ENCODE assay signal across 7 cellular contexts in genomic region chr9:129483467-129484324, GRCh38.
DNase-seq lines count a peak whose midpoint lies in the region; FAIRE-seq and TF ChIP-seq lines count a peak whose summit lies in the region.

No MANE protein-coding gene starts in this region.

- TF ChIP-seq CTCF in astrocyte of the spinal cord (IDR thresholded peaks at IDR 0.05; ENCODE audit: low read depth, low read length) = no peak

- no peak for DNase-seq in H54 (ENCODE audit: insufficient read length, low spot score)
- DNase-seq in NCI-H510A treated with DMSO at 0.1 percent for 48 hours (lab: John Stamatoyannopoulos, UW) = peak; percentile 34
- peak; percentile 93 for DNase-seq in astrocyte of the spinal cord (ENCODE audit: low read depth, low spot score)
- DNase-seq in hepatic stellate cell (ENCODE audit: low spot score) = peak; percentile 91
- DNase-seq in putamen (ENCODE audit: low spot score) = peak; percentile 70
- DNase-seq in NCI-H774 (lab: John Stamatoyannopoulos, UW) = no peak
- no peak for DNase-seq in NCI-H2107 treated with DMSO at 0.1 percent for 48 hours (lab: John Stamatoyannopoulos, UW; ENCODE audit: unreplicated experiment)

- TF ChIP-seq POLR2A in H54 (IDR thresholded peaks at IDR 0.05; ENCODE audit: low read depth, low read length) = no peak

- peak; percentile 72 for FAIRE-seq in H54 (lab: Jason Lieb, UNC)

- no peak overlapping the region for H3K4me3 ChIP-seq in astrocyte of the spinal cord (ENCODE audit: low read depth, low read length)

- in situ Hi-C loops in astrocyte of the spinal cord (cut with HindIII; ENCODE audit: low sequenced_read_pairs) = no loop called here

Comparison
In these comparisons a context has a peak if more than half of its experiments do, and no peak if none do; other contexts are left out.
1. DNase-seq: peak in NCI-H510A treated with DMSO at 0.1 percent for 48 hours (single experiment), astrocyte of the spinal cord (single experiment), hepatic stellate cell (single experiment) and putamen (single experiment); none in H54 (single experiment), NCI-H774 (single experiment) and NCI-H2107 treated with DMSO at 0.1 percent for 48 hours (single experiment).